ENCODE assay signal across 8 cellular contexts in the genomic region with DNA sequence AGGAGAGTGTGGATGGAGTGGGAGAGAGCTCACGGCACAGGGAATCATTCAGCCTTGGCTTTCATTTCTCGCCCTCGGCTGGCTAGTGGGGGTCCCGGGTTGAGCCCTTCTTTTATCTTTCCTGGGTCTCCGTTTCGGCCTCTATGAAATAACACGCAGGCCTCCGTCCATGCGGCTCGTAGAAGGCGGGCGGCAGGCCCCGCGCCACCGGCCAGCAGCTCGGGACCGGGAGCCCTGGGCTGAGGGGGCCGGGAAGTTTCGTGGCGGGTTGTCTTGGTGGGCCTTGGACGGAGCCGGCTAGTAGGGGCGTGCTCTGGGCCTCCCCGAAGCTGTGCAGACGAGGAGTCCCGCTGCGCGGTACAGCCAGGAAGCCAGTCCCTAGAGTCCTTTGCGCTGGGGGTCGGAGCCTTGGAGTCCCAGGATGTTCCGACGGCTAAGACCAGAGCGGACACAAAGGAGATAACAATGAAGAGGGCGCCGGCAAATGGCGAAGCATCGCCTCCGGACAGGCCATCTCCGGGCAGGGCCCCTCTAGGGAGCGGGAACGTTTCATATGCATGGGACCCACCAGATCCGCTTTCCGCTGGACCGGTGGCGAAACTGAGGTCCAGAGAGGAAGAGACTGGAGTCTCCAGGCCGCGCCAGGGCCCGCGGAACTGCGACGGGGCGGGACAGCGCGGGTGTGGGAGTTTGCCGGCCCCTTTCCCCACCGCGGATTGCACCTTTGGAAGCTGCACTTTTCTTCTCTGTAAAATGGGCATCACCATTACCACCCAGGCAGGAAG. TPM values are rescaled to one million over a fixed set of nuclear protein-coding genes. Genes with fewer than 3 reads are reported as not detected.
DNase-seq lines count a peak whose midpoint lies in the region; ATAC-seq and TF ChIP-seq lines count a peak whose summit lies in the region.
"Had no signal": no experiment of that assay in that cellular context is flagged by ENCODE, and none has a peak within 500 bp of the region (broad histone marks: within the 10 kb centered on the region; RNA-seq: fewer than 3 reads in every experiment).

No MANE protein-coding gene starts in this region.

- H3K4me1 Mint-ChIP-seq in activated CD4-positive, alpha-beta memory T cell treated with anti-CD3 and anti-CD28 coated beads, Interleukin-2, amount 10 ng/mL, durations not matched to agents 7 days and 5 days: peaks cover 50% of the 10 kb centered on the region

- no peaks in the 10 kb centered on the region for H3K79me2 ChIP-seq in hepatocyte
- no peaks in the 10 kb centered on the region for H3K79me2 ChIP-seq in smooth muscle cell (ENCODE audit: low read depth)

- POLR2A ChIA-PET in activated CD4-positive, alpha-beta memory T cell treated with anti-CD3 and anti-CD28 coated beads, Interleukin-2, amount 10 ng/mL, durations not matched to agents 7 days and 5 days (lab: Charles Lee): no interaction called here

- no peaks in the 10 kb centered on the region for H3K9me2 ChIP-seq in hepatocyte (replicated peaks; ENCODE audit: insufficient read depth)

- no peak overlapping the region for H3K27ac ChIP-seq in hepatocyte
- no peak overlapping the region for H3K27ac ChIP-seq in smooth muscle cell (ENCODE audit: low read depth)

- H2AFZ ChIP-seq in hepatocyte (peak overlapping the region; percentile 53), smooth muscle cell (ENCODE audit: low read depth) (peak overlapping the region; percentile 18)

- peak; percentile 49 for DNase-seq in GM13977 (ENCODE audit: low spot score)
- DNase-seq in activated CD4-positive, alpha-beta memory T cell treated with anti-CD3 and anti-CD28 coated beads, Interleukin-2, amount 10 ng/mL, durations not matched to agents 7 days and 5 days: no peak
- no peak for DNase-seq in hepatocyte (ENCODE audit: low spot score)
- no peak for DNase-seq in smooth muscle cell (lab: John Stamatoyannopoulos, UW; ENCODE audit: unreplicated experiment)
- DNase-seq in midbrain (lab: John Stamatoyannopoulos, UW): no peak
- no peak for DNase-seq in NCI-H146 treated with DMSO at 0.1 percent for 48 hours (lab: John Stamatoyannopoulos, UW; ENCODE audit: unreplicated experiment)

- H3K4me3 ChIP-seq in hepatocyte: peak overlapping the region; percentile 7
- peak overlapping the region; percentile 45 for H3K4me3 ChIP-seq in smooth muscle cell

- no peak overlapping the region for H3K9ac ChIP-seq in smooth muscle cell (ENCODE audit: low read depth)

- H3K36me3 ChIP-seq in hepatocyte (replicated peaks; ENCODE audit: insufficient read depth, low read depth) (no peaks in the 10 kb centered on the region), smooth muscle cell (ENCODE audit: low read depth) (no peaks in the 10 kb centered on the region)

- peak; percentile 10 for TF ChIP-seq CTCF in GM13977 (IDR thresholded peaks at IDR 0.05; ENCODE audit: extremely low read depth, insufficient read depth, missing control alignments)
- TF ChIP-seq CTCF in hepatocyte (IDR thresholded peaks at IDR 0.05; ENCODE audit: poor library complexity): no peak
- TF ChIP-seq CTCF in smooth muscle cell (IDR thresholded peaks at IDR 0.05; ENCODE audit: borderline replicate concordance, insufficient read depth, poor library complexity, severe bottlenecking): no peak

- H3F3A ChIP-seq in smooth muscle cell (ENCODE audit: low read depth): no peaks in the 10 kb centered on the region

- peak overlapping the region; percentile 76 for H3K4me2 ChIP-seq in hepatocyte
- peak overlapping the region; percentile 90 for H3K4me2 ChIP-seq in smooth muscle cell

- in situ Hi-C loops in GM13977 (cut with MboI; ENCODE audit: low pct_unique_long_range_greater_than_20kb, low sequenced_read_pairs, unreplicated experiment): loop anchor here (10.0 kb wide), 2 partner anchors 371 to 891 kb away; no protein-coding TSS in a partner anchor

- 19% methylated on average over 57 of the region's 57 CpGs for WGBS in hepatocyte (ENCODE audit: low lambda C conversion rate, missing lambda C conversion rate)
- WGBS in smooth muscle cell (ENCODE audit: low lambda C conversion rate): 6% methylated on average over 53 of the region's 57 CpGs

- H3K9me3 ChIP-seq in hepatocyte (ENCODE audit: low read depth) (no peaks in the 10 kb centered on the region), smooth muscle cell (replicated peaks; ENCODE audit: low read depth) (no peaks in the 10 kb centered on the region)

- no peak for ATAC-seq in HG02970 (IDR thresholded peaks at IDR 0.05; ENCODE audit: low FRiP score, unreplicated experiment)

- no peaks in the 10 kb centered on the region for H4K20me1 ChIP-seq in hepatocyte (ENCODE audit: insufficient read depth, poor library complexity, severe bottlenecking)
- H4K20me1 ChIP-seq in smooth muscle cell (ENCODE audit: low read depth): no peaks in the 10 kb centered on the region

- H3K4me1 ChIP-seq in hepatocyte (ENCODE audit: insufficient read depth): peaks cover 37% of the 10 kb centered on the region
- peaks cover 38% of the 10 kb centered on the region for H3K4me1 ChIP-seq in smooth muscle cell (ENCODE audit: low read depth)

- H3K36me3 Mint-ChIP-seq in activated CD4-positive, alpha-beta memory T cell treated with anti-CD3 and anti-CD28 coated beads, Interleukin-2, amount 10 ng/mL, durations not matched to agents 7 days and 5 days (ENCODE audit: low read depth): peaks cover 6% of the 10 kb centered on the region

- peaks cover 56% of the 10 kb centered on the region for H3K27me3 ChIP-seq in hepatocyte
- peaks cover 73% of the 10 kb centered on the region for H3K27me3 ChIP-seq in smooth muscle cell (ENCODE audit: low read depth)

- no peaks in the 10 kb centered on the region for H3K9me3 Mint-ChIP-seq in activated CD4-positive, alpha-beta memory T cell treated with anti-CD3 and anti-CD28 coated beads, Interleukin-2, amount 10 ng/mL, durations not matched to agents 7 days and 5 days

- no peak overlapping the region for H3K27ac Mint-ChIP-seq in activated CD4-positive, alpha-beta memory T cell treated with anti-CD3 and anti-CD28 coated beads, Interleukin-2, amount 10 ng/mL, durations not matched to agents 7 days and 5 days

- CTCF ChIA-PET in activated CD4-positive, alpha-beta memory T cell treated with anti-CD3 and anti-CD28 coated beads, Interleukin-2, amount 10 ng/mL, durations not matched to agents 7 days and 5 days (lab: Charles Lee): interaction anchor here (0.6 to 4.3 kb wide), 10 partner anchors 11 to 889 kb away, joined by 3 to 52 read pairs (median 3); no protein-coding TSS in a partner anchor

- H3K27me3 Mint-ChIP-seq in activated CD4-positive, alpha-beta memory T cell treated with anti-CD3 and anti-CD28 coated beads, Interleukin-2, amount 10 ng/mL, durations not matched to agents 7 days and 5 days: peaks cover 73% of the 10 kb centered on the region

- H3K4me3 Mint-ChIP-seq in activated CD4-positive, alpha-beta memory T cell treated with anti-CD3 and anti-CD28 coated beads, Interleukin-2, amount 10 ng/mL, durations not matched to agents 7 days and 5 days: peak overlapping the region; percentile 59

RNA-seq across cellular contexts. Expression of gene RNU6-1, which starts 4.3 kb away (rescaled TPM):
- not detected for total RNA-seq in activated CD4-positive, alpha-beta memory T cell treated with anti-CD3 and anti-CD28 coated beads, Interleukin-2, amount 10 ng/mL, durations not matched to agents 7 days and 5 days
- total RNA-seq in hepatocyte (not detected in 2 replicates), smooth muscle cell (not detected in 2 replicates)
- polyA plus RNA-seq in hepatocyte (not detected in 2 replicates), smooth muscle cell (not detected in 2 replicates)
- total RNA-seq: pulmonary artery endothelial cell had no signal

RNA-seq across cellular contexts. Expression of gene SKOR1, which starts 10.2 kb away (rescaled TPM):
- under 1 TPM; 0.23 to 0.25 TPM for total RNA-seq in activated CD4-positive, alpha-beta memory T cell treated with anti-CD3 and anti-CD28 coated beads, Interleukin-2, amount 10 ng/mL, durations not matched to agents 7 days and 5 days
- total RNA-seq in hepatocyte: 0.12 and 0.23 TPM in 2 replicates
- polyA plus RNA-seq in hepatocyte: 0.26 and 0.52 TPM in 2 replicates
- total RNA-seq in smooth muscle cell: 0.04 TPM in 1 of 2 replicates, not detected in the other
- 0.21 and 0.27 TPM in 2 replicates for polyA plus RNA-seq in smooth muscle cell
